34 cellular contexts compared by ENCODE assay signal in the genomic region with DNA sequence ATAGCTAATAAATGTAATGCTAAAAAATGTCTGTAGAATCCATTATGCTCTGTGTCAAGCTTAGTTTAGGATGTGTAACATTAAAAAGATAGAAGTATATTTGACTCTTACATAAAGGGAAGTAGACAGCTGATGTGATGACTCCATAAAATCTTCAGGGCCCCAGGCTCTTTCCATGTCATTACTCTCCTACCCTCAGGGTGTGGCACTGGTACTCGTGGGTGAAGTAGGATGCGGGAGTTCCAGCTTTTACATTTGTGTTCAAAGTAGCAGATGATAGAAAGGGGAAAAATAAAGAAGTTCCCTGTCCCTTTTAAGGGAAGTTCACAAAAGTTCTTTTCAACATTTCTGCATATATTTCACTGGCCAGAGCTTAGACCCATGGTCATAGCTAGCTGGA.
"Had no signal": no experiment of that assay in that cellular context is flagged by ENCODE, and none has a peak within 500 bp of the region (broad histone marks: within the 10 kb centered on the region; RNA-seq: fewer than 3 reads in every experiment).

No MANE protein-coding gene starts in this region.

- H3K36me3 ChIP-seq: MG63 had no signal

- H3K9me3 ChIP-seq: MG63 had no signal

- H3K27ac ChIP-seq: KMS-11 had no signal

- DNase-seq: Karpas-422, Kasumi-1, KG1, MG63, MM.1S, MV-4-11, NCI-H1048, NCI-H1092, NCI-H1092 treated with DMSO at 0.1 percent for 48 hours, NCI-H1105, NCI-H1105 treated with DMSO at 0.1 percent for 48 hours, NCI-H1417, NCI-H1417 treated with DMSO at 0.1 percent for 48 hours, NCI-H1436, NCI-H1436 treated with DMSO at 0.1 percent for 48 hours, NCI-H146, NCI-H1694, NCI-H1694 treated with DMSO at 0.1 percent for 48 hours, NCI-H187, NCI-H187 treated with DMSO at 0.1 percent for 48 hours, NCI-H1930, NCI-H2029, NCI-H2029 treated with DMSO at 0.1 percent for 48 hours, NCI-H2081, NCI-H2081 treated with DMSO at 0.1 percent for 48 hours, NCI-H2107, NCI-H2171, NCI-H2171 treated with DMSO at 0.1 percent for 48 hours, NCI-H2227 treated with DMSO at 0.1 percent for 48 hours, NCI-H226, NCI-H345, NCI-H446, NCI-H446 treated with DMSO at 0.1 percent for 48 hours had no signal

- H3K4me2 ChIP-seq: KMS-11 had no signal

- H3K27me3 ChIP-seq: MG63 had no signal

- H3K9ac ChIP-seq: KMS-11 had no signal

- H3K4me3 ChIP-seq: MG63 had no signal
